Comparison of ENCODE assay signal across 19 cellular contexts in the genomic region with DNA sequence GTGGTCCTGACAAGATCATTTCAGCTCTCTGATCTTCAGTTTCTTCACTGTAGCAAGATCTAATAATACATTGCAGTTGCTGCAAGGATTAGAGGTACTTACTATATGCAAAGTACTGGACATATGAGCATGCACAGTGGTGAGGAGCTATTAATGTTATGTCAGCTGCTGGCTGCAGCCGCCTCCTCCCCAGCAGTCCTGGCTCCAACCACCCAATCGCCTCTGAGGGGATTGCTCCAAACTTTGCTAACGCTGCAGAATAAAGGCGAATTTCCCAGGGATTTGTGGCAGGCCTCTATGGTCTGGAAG.
A peak's percentile ranks its signal among the peaks of the same experiment; 100 is the strongest.
DNase-seq lines count a peak whose midpoint lies in the region; ATAC-seq and TF ChIP-seq lines count a peak whose summit lies in the region.
"Had no signal": no experiment of that assay in that cellular context is flagged by ENCODE, and none has a peak within 500 bp of the region (broad histone marks: within the 10 kb centered on the region; RNA-seq: fewer than 3 reads in every experiment).

No MANE protein-coding gene starts in this region.

- H4K8ac ChIP-seq in IMR-90 (ENCODE audit: low read depth in 2 of 2, low read length in 2 of 2), result no peak overlapping the region
- H4K8ac ChIP-seq in neuronal stem cell (ENCODE audit: low read depth, low read length), result no peak overlapping the region

- no peak overlapping the region for H3K4ac ChIP-seq in IMR-90 (ENCODE audit: low read depth, low read length)
- H3K4ac ChIP-seq in neuronal stem cell (ENCODE audit: low read length), result no peak overlapping the region

- peak; percentile 18 for DNase-seq in IMR-90
- DNase-seq in NCI-H526 (lab: John Stamatoyannopoulos, UW), result peak; percentile 13 to 53
- DNase-seq in fibroblast of gingiva (ENCODE audit: low read depth), result peak; percentile 15
- DNase-seq in neuronal stem cell (ENCODE audit: low spot score), result no peak
- no peak for DNase-seq in Kasumi-1 (lab: John Stamatoyannopoulos, UW)
- no peak for DNase-seq in activated naive CD4-positive, alpha-beta T cell (lab: John Stamatoyannopoulos, UW)
- DNase-seq in globus pallidus (ENCODE audit: low spot score), result no peak
- DNase-seq: activated CD4-positive, alpha-beta T cell treated with anti-CD3 and anti-CD28 coated beads for 48 hours; activated CD8-positive, alpha-beta memory T cell treated with anti-CD3 and anti-CD28 coated beads, Interleukin-2, amount 50 U/mL, for 4 hours; activated effector memory CD4-positive, alpha-beta T cell treated with Interleukin-2 at 50 U/mL for 16 hours; amniotic stem cell; GOT3; left cardiac atrium; MG63; NCI-H748 treated with DMSO at 0.1 percent for 48 hours; PC-9; testis had no signal

- CTCF ChIA-PET in IMR-90 (lab: Yijun Ruan, JAX), result no interaction called here

- dilution Hi-C loops in IMR-90 (cut with HindIII; ENCODE audit: low sequenced_read_pairs, unreplicated experiment), result no loop called here

- H2BK120ac ChIP-seq in IMR-90 (ENCODE audit: low read depth, low read length) (no peak overlapping the region), neuronal stem cell (ENCODE audit: low read depth, low read length) (no peak overlapping the region)

- H2BK12ac ChIP-seq in neuronal stem cell (ENCODE audit: low read length), result no peak overlapping the region

- TF ChIP-seq POLR2A in IMR-90 (IDR thresholded peaks at IDR 0.05; ENCODE audit: low read depth, low read length), result no peak

- H3K23ac ChIP-seq in IMR-90 (ENCODE audit: low read depth, low read length) (no peak overlapping the region), neuronal stem cell (ENCODE audit: low read depth, low read length, poor library complexity) (no peak overlapping the region)

- H3K27me3 ChIP-seq in IMR-90 (ENCODE audit: control insufficient read depth, insufficient read depth, low read length) (peaks cover 8% of the 10 kb centered on the region), neuronal stem cell (ENCODE audit: control insufficient read depth in 3 of 3, insufficient read depth in 3 of 3, low read depth in 1 of 3, low read length in 3 of 3) (peaks cover 0 to 26% (median 0%) of the 10 kb centered on the region in 3 experiments)
- H3K27me3 ChIP-seq: MG63, testis had no signal

- no peak overlapping the region for H4K5ac ChIP-seq in IMR-90 (ENCODE audit: low read depth, low read length)

- POLR2A ChIA-PET in IMR-90 (lab: Charles Lee; ENCODE audit: unreplicated experiment), result no interaction called here

- no peaks in the 10 kb centered on the region for H3K9me1 ChIP-seq in IMR-90 (ENCODE audit: insufficient read depth, low read length)

- no peak overlapping the region for H2BK20ac ChIP-seq in IMR-90 (ENCODE audit: low read depth, low read length)

- H2AK5ac ChIP-seq in IMR-90 (ENCODE audit: low read depth, low read length) (no peak overlapping the region), neuronal stem cell (ENCODE audit: low read depth, low read length) (no peak overlapping the region)

- H3K9me3 ChIP-seq in IMR-90 (ENCODE audit: control insufficient read depth, insufficient read depth, low read length) (peaks cover 5% of the 10 kb centered on the region; the same call in 1 of the 2 replicates), neuronal stem cell (replicated peaks in 1 of 2; ENCODE audit: control insufficient read depth in 2 of 2, insufficient read depth in 1 of 2, low read depth in 1 of 2, low read length in 2 of 2) (peaks cover 0 to 1% of the 10 kb centered on the region in 2 donors)
- H3K9me3 ChIP-seq: MG63, testis had no signal

- TF ChIP-seq CTCF in IMR-90 (conservative IDR thresholded peaks at IDR 0.05; ENCODE audit: low read depth, low read length), result no peak

- no peak overlapping the region for H3K27ac ChIP-seq in IMR-90 (ENCODE audit: insufficient read depth, low read length)
- no peak overlapping the region for H3K27ac ChIP-seq in neuronal stem cell (replicated peaks; ENCODE audit: low read length)
- H3K27ac ChIP-seq: PC-9, testis had no signal

- no peak overlapping the region for H2AK9ac ChIP-seq in IMR-90 (replicated peaks; ENCODE audit: low read depth, low read length, poor library complexity)

- peak; percentile 67; the same call in 1 of the 2 replicates for ATAC-seq in IMR-90 (ENCODE audit: low read depth)
- no peak for ATAC-seq in HG03039 (IDR thresholded peaks at IDR 0.05; ENCODE audit: unreplicated experiment)
- ATAC-seq: HepG2 had no signal

- no TSS peak for BruUV-seq in IMR-90 (replicated peaks; lab: Mats Ljungman, UMichigan)

- in situ Hi-C loops in IMR-90 (cut with MboI; ENCODE audit: low sequenced_read_pairs), result no loop called here

- no peak overlapping the region for H3K56ac ChIP-seq in IMR-90 (ENCODE audit: extremely low read depth, insufficient read depth, low read length)

- H2AFZ ChIP-seq in IMR-90 (replicated peaks; ENCODE audit: low read length, poor library complexity) (no peak overlapping the region), neuronal stem cell (ENCODE audit: low read length) (peak overlapping the region; percentile 27)
- H2AFZ ChIP-seq: PC-9 had no signal

- TF ChIP-seq RAD21 in IMR-90 (IDR thresholded peaks at IDR 0.05; ENCODE audit: low read length), result no peak

- H3K4me1 ChIP-seq in IMR-90 (ENCODE audit: control insufficient read depth, insufficient read depth, low read length) (peaks cover 2% of the 10 kb centered on the region; the same call in 1 of the 2 replicates), neuronal stem cell (ENCODE audit: control insufficient read depth in 2 of 2, insufficient read depth in 1 of 2, low read depth in 1 of 2, low read length in 2 of 2) (peaks cover 6 to 11% of the 10 kb centered on the region in 2 donors)

- WGBS in IMR-90 (ENCODE audit: extremely low coverage in 2 of 2, insufficient read length in 1 of 2), 2 experiments, result 8% methylated on average over 2 of the region's 4 CpGs; no CpG with 5 or more reads in 1 of the 2 experiments
- no CpG with 5 or more reads among the region's 4 CpGs for WGBS in neuronal stem cell (ENCODE audit: extremely low coverage in 2 of 2, insufficient read length in 2 of 2, insufficient replicate concordance in 1 of 2), 2 donors

- H4K20me1 ChIP-seq in IMR-90 (ENCODE audit: insufficient read depth, low read length), result no peaks in the 10 kb centered on the region

- H3K4me2 ChIP-seq in IMR-90 (ENCODE audit: low read depth, low read length) (no peak overlapping the region), neuronal stem cell (ENCODE audit: insufficient read depth, low read length, poor library complexity, severe bottlenecking) (no peak overlapping the region)
- H3K4me2 ChIP-seq: PC-9 had no signal

- H3K18ac ChIP-seq in IMR-90 (ENCODE audit: low read depth, low read length) (no peak overlapping the region), neuronal stem cell (ENCODE audit: low read length) (no peak overlapping the region)

- H3K79me1 ChIP-seq in IMR-90 (ENCODE audit: low read depth in 1 of 2, low read length in 2 of 2) (no peaks in the 10 kb centered on the region), neuronal stem cell (ENCODE audit: low read depth, low read length) (no peaks in the 10 kb centered on the region)

- H3K14ac ChIP-seq in IMR-90 (replicated peaks; ENCODE audit: low read depth, low read length) (no peak overlapping the region), neuronal stem cell (ENCODE audit: low read length) (no peak overlapping the region)

- H2BK5ac ChIP-seq in IMR-90 (ENCODE audit: low read depth, low read length, poor library complexity, severe bottlenecking) (no peak overlapping the region), neuronal stem cell (ENCODE audit: low read length) (no peak overlapping the region)

- H4K91ac ChIP-seq in IMR-90 (ENCODE audit: insufficient read depth, low read depth, low read length) (no peak overlapping the region), neuronal stem cell (ENCODE audit: low read depth, low read length, poor library complexity) (no peak overlapping the region)

- H2BK15ac ChIP-seq in IMR-90 (ENCODE audit: low read depth, low read length), result no peak overlapping the region
- no peak overlapping the region for H2BK15ac ChIP-seq in neuronal stem cell (ENCODE audit: low read length)

- H3K9ac ChIP-seq in IMR-90 (ENCODE audit: low read depth, low read length), result no peak overlapping the region
- H3K9ac ChIP-seq in neuronal stem cell (ENCODE audit: low read depth, low read length, poor library complexity), result no peak overlapping the region

- H3K4me3 ChIP-seq in IMR-90 (ENCODE audit: insufficient read depth, low read depth, low read length) (no peak overlapping the region), neuronal stem cell (ENCODE audit: low read length in 2 of 2) (no peak overlapping the region)
- H3K4me3 ChIP-seq: MG63, PC-9, testis had no signal

- H3K36me3 ChIP-seq in IMR-90 (ENCODE audit: control insufficient read depth, insufficient read depth, low read length) (no peaks in the 10 kb centered on the region), neuronal stem cell (replicated peaks in 1 of 2; ENCODE audit: control insufficient read depth in 2 of 2, insufficient read depth in 2 of 2, low read length in 2 of 2) (no peaks in the 10 kb centered on the region)
- H3K36me3 ChIP-seq: MG63 had no signal

- intact Hi-C loops in IMR-90 (cut with micrococcal nuclease), result no loop called here

TF ChIP-seq in IMR-90, 13 proteins besides CTCF, POLR2A, EP300 and RAD21:
- TF ChIP-seq BHLHE40 (IDR thresholded peaks at IDR 0.05; ENCODE audit: low read depth, low read length) (no peak), CHD1 (IDR thresholded peaks at IDR 0.05; ENCODE audit: low read depth, low read length) (no peak), CEBPB (IDR thresholded peaks at IDR 0.05; ENCODE audit: low read depth, low read length) (no peak), RFX5 (IDR thresholded peaks at IDR 0.05; ENCODE audit: low read depth, low read length) (no peak), FOS (IDR thresholded peaks at IDR 0.05; ENCODE audit: low read depth, low read length) (no peak), MAZ (IDR thresholded peaks at IDR 0.05; ENCODE audit: borderline replicate concordance, low read depth, low read length) (no peak), SMC3 (IDR thresholded peaks at IDR 0.05; ENCODE audit: low read depth, low read length) (no peak), RCOR1 (IDR thresholded peaks at IDR 0.05; ENCODE audit: insufficient replicate concordance, low read length) (no peak), MAFK (IDR thresholded peaks at IDR 0.05; ENCODE audit: low read depth, low read length) (no peak)
- TF ChIP-seq, protein P1, sequence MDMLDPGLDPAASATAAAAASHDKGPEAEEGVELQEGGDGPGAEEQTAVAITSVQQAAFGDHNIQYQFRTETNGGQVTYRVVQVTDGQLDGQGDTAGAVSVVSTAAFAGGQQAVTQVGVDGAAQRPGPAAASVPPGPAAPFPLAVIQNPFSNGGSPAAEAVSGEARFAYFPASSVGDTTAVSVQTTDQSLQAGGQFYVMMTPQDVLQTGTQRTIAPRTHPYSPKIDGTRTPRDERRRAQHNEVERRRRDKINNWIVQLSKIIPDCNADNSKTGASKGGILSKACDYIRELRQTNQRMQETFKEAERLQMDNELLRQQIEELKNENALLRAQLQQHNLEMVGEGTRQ (IDR thresholded peaks at IDR 0.05; ENCODE audit: low read depth, low read length), result no peak

Comparison
In these comparisons a context has a peak if more than half of its experiments do, and no peak if none do; other contexts are left out.
1. DNase-seq: peak in IMR-90 (single experiment), NCI-H526 (2 of 2) and fibroblast of gingiva (single experiment); none in neuronal stem cell (single experiment), Kasumi-1 (0 of 2), activated naive CD4-positive, alpha-beta T cell (0 of 4) and globus pallidus (single experiment).